In genomic region chr13:97189943-97190342, GRCh38 we compare ENCODE assay signal across 12 cellular contexts. TPM values are rescaled to one million over a fixed set of nuclear protein-coding genes. Genes with fewer than 3 reads are reported as not detected.
DNase-seq lines count a peak whose midpoint lies in the region; ATAC-seq and TF ChIP-seq lines count a peak whose summit lies in the region.
"Had no signal": no experiment of that assay in that cellular context is flagged by ENCODE, and none has a peak within 500 bp of the region (broad histone marks: within the 10 kb centered on the region; RNA-seq: fewer than 3 reads in every experiment).

No MANE protein-coding gene starts in this region.

- POLR2A ChIA-PET in IMR-90 (lab: Charles Lee; ENCODE audit: unreplicated experiment) = no interaction called here

- no peaks in the 10 kb centered on the region for H3K9me3 ChIP-seq in IMR-90 (ENCODE audit: control insufficient read depth, insufficient read depth, low read length)
- H3K9me3 ChIP-seq: Peyer's patch had no signal

- CTCF ChIA-PET in IMR-90 (lab: Yijun Ruan, JAX) = no interaction called here

- H4K5ac ChIP-seq in IMR-90 (ENCODE audit: low read depth, low read length) = no peak overlapping the region

- no peak overlapping the region for H3K27ac ChIP-seq in IMR-90 (ENCODE audit: insufficient read depth, low read length)
- H3K27ac ChIP-seq: Peyer's patch had no signal

- H4K91ac ChIP-seq in IMR-90 (ENCODE audit: insufficient read depth, low read depth, low read length) = no peak overlapping the region

- no peak overlapping the region for H3K18ac ChIP-seq in IMR-90 (ENCODE audit: low read depth, low read length)

- BruUV-seq in IMR-90 (replicated peaks; lab: Mats Ljungman, UMichigan) = no TSS peak

- intact Hi-C loops in IMR-90 (cut with micrococcal nuclease) = no loop called here

- no peaks in the 10 kb centered on the region for H3K79me1 ChIP-seq in IMR-90 (ENCODE audit: low read depth in 1 of 2, low read length in 2 of 2)

- H2BK15ac ChIP-seq in IMR-90 (ENCODE audit: low read depth, low read length) = no peak overlapping the region

- TF ChIP-seq CTCF in IMR-90 (conservative IDR thresholded peaks at IDR 0.05; ENCODE audit: low read depth, low read length) = no peak
- no peak for TF ChIP-seq CTCF in foreskin fibroblast (IDR thresholded peaks at IDR 0.05; ENCODE audit: low read depth, low read length)

- no peak overlapping the region for H3K4ac ChIP-seq in IMR-90 (ENCODE audit: low read depth, low read length)

- ATAC-seq in IMR-90 (ENCODE audit: low read depth) = no peak

- H2AK9ac ChIP-seq in IMR-90 (replicated peaks; ENCODE audit: low read depth, low read length, poor library complexity) = no peak overlapping the region

- in situ Hi-C loops in IMR-90 (cut with MboI; ENCODE audit: low sequenced_read_pairs) = no loop called here

- H2BK120ac ChIP-seq in IMR-90 (ENCODE audit: low read depth, low read length) = no peak overlapping the region

- no peak overlapping the region for H3K4me2 ChIP-seq in IMR-90 (ENCODE audit: low read depth, low read length)

- H3K14ac ChIP-seq in IMR-90 (replicated peaks; ENCODE audit: low read depth, low read length) = no peak overlapping the region

- no peak overlapping the region for H2BK5ac ChIP-seq in IMR-90 (ENCODE audit: low read depth, low read length, poor library complexity, severe bottlenecking)

- TF ChIP-seq POLR2A in IMR-90 (IDR thresholded peaks at IDR 0.05; ENCODE audit: low read depth, low read length) = no peak

- H3K56ac ChIP-seq in IMR-90 (ENCODE audit: extremely low read depth, insufficient read depth, low read length) = no peak overlapping the region

- H3K27me3 ChIP-seq in IMR-90 (ENCODE audit: control insufficient read depth, insufficient read depth, low read length) = no peaks in the 10 kb centered on the region
- H3K27me3 ChIP-seq: Peyer's patch had no signal

- H3K36me3 ChIP-seq in IMR-90 (ENCODE audit: control insufficient read depth, insufficient read depth, low read length) = no peaks in the 10 kb centered on the region
- H3K36me3 ChIP-seq: Peyer's patch had no signal

- H3K9me1 ChIP-seq in IMR-90 (ENCODE audit: insufficient read depth, low read length) = peaks cover 3% of the 10 kb centered on the region; the same call in 1 of the 2 replicates

- no peak overlapping the region for H3K23ac ChIP-seq in IMR-90 (ENCODE audit: low read depth, low read length)

- 100% methylated on average over 3 of the region's 11 CpGs; no CpG with 5 or more reads in 1 of the 2 experiments for WGBS in IMR-90 (ENCODE audit: extremely low coverage in 2 of 2, insufficient read length in 1 of 2), 2 experiments

- TF ChIP-seq RAD21 in IMR-90 (IDR thresholded peaks at IDR 0.05; ENCODE audit: low read length) = no peak

- no peak overlapping the region for H3K9ac ChIP-seq in IMR-90 (ENCODE audit: low read depth, low read length)

- H4K20me1 ChIP-seq in IMR-90 (ENCODE audit: insufficient read depth, low read length) = no peaks in the 10 kb centered on the region

- H2AFZ ChIP-seq in IMR-90 (replicated peaks; ENCODE audit: low read length, poor library complexity) = peak overlapping the region; percentile 29

- peak; percentile 25 for DNase-seq in COR-L47 (lab: John Stamatoyannopoulos, UW)
- no peak for DNase-seq in IMR-90
- DNase-seq in NCI-H345 treated with DMSO at 0.1 percent for 48 hours (lab: John Stamatoyannopoulos, UW; ENCODE audit: unreplicated experiment) = peak; percentile 17
- DNase-seq in cerebellum (ENCODE audit: low spot score) = peak; percentile 68
- DNase-seq in NCI-H446 treated with DMSO at 0.1 percent for 48 hours (lab: John Stamatoyannopoulos, UW) = no peak
- no peak for DNase-seq in activated CD4-positive, alpha-beta T cell treated with anti-CD3 and anti-CD28 coated beads, Interleukin-2, amount 50 U/mL, for 1 hour
- no peak for DNase-seq in foreskin fibroblast
- DNase-seq: CD4-positive, alpha-beta T cell; Kasumi-1; NCI-H1436 treated with DMSO at 0.1 percent for 48 hours; Peyer's patch; SIG-M5 had no signal

- no peak overlapping the region for H2BK20ac ChIP-seq in IMR-90 (ENCODE audit: low read depth, low read length)

- dilution Hi-C loops in IMR-90 (cut with HindIII; ENCODE audit: low sequenced_read_pairs, unreplicated experiment) = no loop called here

- H3K4me3 ChIP-seq in IMR-90 (ENCODE audit: insufficient read depth, low read depth, low read length) (no peak overlapping the region), foreskin fibroblast (ENCODE audit: low read depth in 1 of 2, low read length in 2 of 2) (no peak overlapping the region)
- H3K4me3 ChIP-seq: Peyer's patch had no signal

- H4K8ac ChIP-seq in IMR-90 (ENCODE audit: low read depth in 2 of 2, low read length in 2 of 2) = no peak overlapping the region

- peaks cover 13% of the 10 kb centered on the region for H3K4me1 ChIP-seq in IMR-90 (ENCODE audit: control insufficient read depth, insufficient read depth, low read length)

- no peak overlapping the region for H2AK5ac ChIP-seq in IMR-90 (ENCODE audit: low read depth, low read length)

TF ChIP-seq in IMR-90, 13 proteins besides CTCF, POLR2A, EP300 and RAD21:
- TF ChIP-seq MXI1 (IDR thresholded peaks at IDR 0.05; ENCODE audit: borderline replicate concordance, low read depth, low read length) (no peak), BHLHE40 (IDR thresholded peaks at IDR 0.05; ENCODE audit: low read depth, low read length) (no peak), NFE2L2 (IDR thresholded peaks at IDR 0.05; ENCODE audit: low read depth, low read length) (no peak), CEBPB (IDR thresholded peaks at IDR 0.05; ENCODE audit: low read depth, low read length) (no peak), MAZ (IDR thresholded peaks at IDR 0.05; ENCODE audit: borderline replicate concordance, low read depth, low read length) (no peak), FOS (IDR thresholded peaks at IDR 0.05; ENCODE audit: low read depth, low read length) (no peak), SMC3 (IDR thresholded peaks at IDR 0.05; ENCODE audit: low read depth, low read length) (no peak), CHD1 (IDR thresholded peaks at IDR 0.05; ENCODE audit: low read depth, low read length) (no peak), RFX5 (IDR thresholded peaks at IDR 0.05; ENCODE audit: low read depth, low read length) (no peak), MAFK (IDR thresholded peaks at IDR 0.05; ENCODE audit: low read depth, low read length) (no peak), RCOR1 (IDR thresholded peaks at IDR 0.05; ENCODE audit: insufficient replicate concordance, low read length) (no peak), USF2 (IDR thresholded peaks at IDR 0.05; ENCODE audit: low read depth, low read length) (no peak)
- TF ChIP-seq, protein P1, sequence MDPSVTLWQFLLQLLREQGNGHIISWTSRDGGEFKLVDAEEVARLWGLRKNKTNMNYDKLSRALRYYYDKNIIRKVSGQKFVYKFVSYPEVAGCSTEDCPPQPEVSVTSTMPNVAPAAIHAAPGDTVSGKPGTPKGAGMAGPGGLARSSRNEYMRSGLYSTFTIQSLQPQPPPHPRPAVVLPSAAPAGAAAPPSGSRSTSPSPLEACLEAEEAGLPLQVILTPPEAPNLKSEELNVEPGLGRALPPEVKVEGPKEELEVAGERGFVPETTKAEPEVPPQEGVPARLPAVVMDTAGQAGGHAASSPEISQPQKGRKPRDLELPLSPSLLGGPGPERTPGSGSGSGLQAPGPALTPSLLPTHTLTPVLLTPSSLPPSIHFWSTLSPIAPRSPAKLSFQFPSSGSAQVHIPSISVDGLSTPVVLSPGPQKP (IDR thresholded peaks at IDR 0.05; ENCODE audit: borderline replicate concordance, low read depth, low read length) = no peak

RNA-seq across cellular contexts. Expression of gene MBNL2, which starts 32.2 kb away (rescaled TPM):
- total RNA-seq in IMR-90 (2012; rRNA removed) (103 and 126 TPM in 2 replicates), cerebellum (34.3 TPM)
- 24.8 and 26.9 TPM in 2 replicates for polyA plus RNA-seq in IMR-90 (2012; rRNA removed)
- 8.1 and 11.6 TPM in 2 replicates for polyA plus RNA-seq in IMR-90 (2012; cell fraction: cytosol; rRNA removed)
- polyA plus RNA-seq in IMR-90 (2012; cell fraction: nucleus; rRNA removed; ENCODE audit: low replicate concordance) = 9.4 and 35.9 TPM in 2 replicates

Comparison
In these comparisons a context has a peak if more than half of its experiments do, and no peak if none do; other contexts are left out.
1. DNase-seq: peak in COR-L47 (single experiment), NCI-H345 treated with DMSO at 0.1 percent for 48 hours (single experiment) and cerebellum (single experiment); none in IMR-90 (single experiment), NCI-H446 treated with DMSO at 0.1 percent for 48 hours (single experiment), activated CD4-positive, alpha-beta T cell treated with anti-CD3 and anti-CD28 coated beads, Interleukin-2, amount 50 U/mL, for 1 hour (single experiment) and foreskin fibroblast (0 of 2).